In the genomic region with DNA sequence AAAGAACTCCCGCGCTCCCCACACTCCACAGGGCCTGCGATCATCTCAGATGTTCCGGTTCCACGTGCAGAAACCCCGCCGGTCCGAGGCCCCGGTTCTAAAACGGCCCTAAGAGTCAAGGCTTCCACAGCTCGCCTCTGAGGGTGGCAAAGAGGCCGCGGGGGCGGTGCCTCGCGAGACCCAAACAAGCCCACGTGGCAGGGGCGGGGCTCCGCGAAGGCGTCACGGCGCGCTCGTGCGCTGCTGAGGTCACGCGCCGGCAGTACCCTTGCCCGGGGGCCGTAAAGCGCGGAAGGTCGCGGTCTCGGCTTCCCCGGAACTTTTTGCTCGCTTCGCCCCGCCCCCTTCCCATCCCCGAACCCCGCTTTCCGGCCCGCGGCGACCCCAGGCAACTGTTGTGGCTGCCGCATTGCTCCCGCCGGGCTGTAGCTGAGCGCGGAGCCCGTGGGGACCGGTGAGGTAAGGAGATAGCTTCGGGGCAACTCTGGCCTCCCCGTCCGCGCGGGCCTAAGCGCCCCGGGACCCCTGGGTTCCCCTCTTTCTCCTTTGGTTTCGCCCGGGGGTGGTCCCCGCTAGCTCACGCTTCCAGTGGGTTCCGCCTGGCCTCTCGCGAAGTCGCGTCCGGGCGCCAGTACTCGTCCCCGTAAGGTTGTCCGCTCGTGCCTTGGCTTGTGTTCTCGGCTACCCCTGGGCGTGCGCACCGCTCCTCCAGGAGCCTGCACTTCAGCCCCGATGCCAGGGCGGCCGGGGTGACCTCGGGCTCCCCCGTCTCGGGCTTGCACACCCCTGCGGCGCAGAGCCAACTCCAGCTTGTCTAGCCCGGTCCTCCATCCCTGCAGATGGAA, we compare ENCODE assay signal across 8 cellular contexts. TPM values are rescaled to one million over a fixed set of nuclear protein-coding genes. Genes with fewer than 3 reads are reported as not detected.
DNase-seq lines count a peak whose midpoint lies in the region; ATAC-seq and TF ChIP-seq lines count a peak whose summit lies in the region.
"Not testable (repeated sequence)": the region's sequence is repeated elsewhere in the genome, so short reads cannot be mapped to it uniquely, and the experiment has no call there.

Gene PDPR, plus strand, starts transcription at position 351 of the 845 bp plus-strand sequence. CDS start 6,161 bp downstream, outside the sequence.

- not testable (repeated sequence) for H4K91ac ChIP-seq in H9 (ENCODE audit: insufficient read length, low read depth, low read length)

- H2BK12ac ChIP-seq in H9 (ENCODE audit: insufficient read length, low read depth, low read length): not testable (repeated sequence)

- not testable (repeated sequence) for H3K56ac ChIP-seq in H9 (ENCODE audit: insufficient read length, low read depth, low read length)

- H3T11ph ChIP-seq in H9 (ENCODE audit: low read length): not testable (repeated sequence)

- H3K27ac ChIP-seq in H9 (ENCODE audit: insufficient read length, low read depth, low read length): not testable (repeated sequence)

- H2BK120ac ChIP-seq in H9 (ENCODE audit: low read depth, low read length, poor library complexity, severe bottlenecking): not testable (repeated sequence)

- DNase-seq in ELF-1 (ENCODE audit: low read depth, low spot score): peak; percentile 79
- DNase-seq in H9: peak; percentile 87
- DNase-seq in M059J (ENCODE audit: low read depth): peak; percentile 87
- DNase-seq in SHP77 (lab: John Stamatoyannopoulos, UW): peak; percentile 87 to 88
- DNase-seq in activated T-helper 9 cell treated with anti-CD3 and anti-CD28 coated beads, Interleukin-2, amount 50 U/mL, for 16 hours (ENCODE audit: low read depth): peak; percentile 94
- DNase-seq in fibroblast of the aortic adventitia (ENCODE audit: low read depth): peak; percentile 84
- DNase-seq in natural killer cell treated with Interleukin-12 subunit alpha and Interleukin-12 subunit beta and Interleukin-15 and Interleukin-18, amount 100 ng/mL, for 72 hours (ENCODE audit: low spot score): peak; percentile 95
- DNase-seq in stimulated activated naive CD4-positive, alpha-beta T cell (lab: John Stamatoyannopoulos, UW): peak; percentile 91 to 96 (median 92)

- not testable (repeated sequence) for H2BK20ac ChIP-seq in H9 (ENCODE audit: low read depth, low read length, poor library complexity, severe bottlenecking)

- peak; percentile 98 for ATAC-seq in natural killer cell treated with Interleukin-12 subunit alpha and Interleukin-12 subunit beta and Interleukin-15 and Interleukin-18, amount 100 ng/mL, for 72 hours

- H3K4me3 Mint-ChIP-seq in H9: peak within 1 kb of the TSS; percentile 88 to 94
- H3K4me3 Mint-ChIP-seq in natural killer cell treated with Interleukin-12 subunit alpha and Interleukin-12 subunit beta and Interleukin-15 and Interleukin-18, amount 100 ng/mL, for 72 hours: peak within 1 kb of the TSS; percentile 88

- not testable (repeated sequence) for H3K9me3 ChIP-seq in H9 (ENCODE audit: control insufficient read depth, low read depth, low read length)

- not testable (repeated sequence) for H3K4ac ChIP-seq in H9 (ENCODE audit: low read depth, low read length)

- H3K27ac Mint-ChIP-seq in H9: peak within 1 kb of the TSS; percentile 70 to 83 (median 76); a peak in 3 of 7 replicates
- H3K27ac Mint-ChIP-seq in natural killer cell treated with Interleukin-12 subunit alpha and Interleukin-12 subunit beta and Interleukin-15 and Interleukin-18, amount 100 ng/mL, for 72 hours: peak within 1 kb of the TSS; percentile 66 to 84

- not testable (repeated sequence) for H4K5ac ChIP-seq in H9 (ENCODE audit: insufficient read length, low read depth, low read length)

- peak within 1 kb of the TSS; percentile 75 for H3K4me3 ChIP-seq in fibroblast of the aortic adventitia (ENCODE audit: low read depth, low read length)

- not testable (repeated sequence) for H2AK5ac ChIP-seq in H9 (ENCODE audit: insufficient read length, low read length)

- not testable (repeated sequence) for H3K23me2 ChIP-seq in H9 (ENCODE audit: insufficient read length, low read depth, low read length, poor library complexity, severe bottlenecking)

- no CpG with 5 or more reads among the region's 88 CpGs for WGBS in H9 (ENCODE audit: extremely low coverage, insufficient read length, low lambda C conversion rate)

- not testable (repeated sequence) for H4K8ac ChIP-seq in H9 (replicated peaks; ENCODE audit: insufficient read length, low read depth, low read length)

- not testable (repeated sequence) for H3K27me3 Mint-ChIP-seq in H9 (ENCODE audit: low read depth); natural killer cell treated with Interleukin-12 subunit alpha and Interleukin-12 subunit beta and Interleukin-15 and Interleukin-18, amount 100 ng/mL, for 72 hours

- not testable (repeated sequence) for H2AFZ ChIP-seq in H9 (ENCODE audit: low read length)

- H3K79me1 ChIP-seq in H9 (ENCODE audit: insufficient read depth, low read depth, low read length, poor library complexity, severe bottlenecking): not testable (repeated sequence)

- H4K20me1 ChIP-seq in H9 (ENCODE audit: control insufficient read depth, insufficient read depth, insufficient read length): not testable (repeated sequence)

- H2BK15ac ChIP-seq in H9 (ENCODE audit: low read depth, low read length): not testable (repeated sequence)

- not testable (repeated sequence) for H2BK5ac ChIP-seq in H9 (ENCODE audit: insufficient read length, low read length)

- not testable (repeated sequence) for H3K9me3 Mint-ChIP-seq in H9; natural killer cell treated with Interleukin-12 subunit alpha and Interleukin-12 subunit beta and Interleukin-15 and Interleukin-18, amount 100 ng/mL, for 72 hours

- TF ChIP-seq CTCF in H9 (conservative IDR thresholded peaks at IDR 0.05); fibroblast of the aortic adventitia (IDR thresholded peaks at IDR 0.05; ENCODE audit: insufficient read depth, low read length): not testable (repeated sequence)

- H3K18ac ChIP-seq in H9 (ENCODE audit: insufficient read length, low read depth, low read length): peak within 1 kb of the TSS; percentile 58

- peak within 1 kb of the TSS; percentile 73 for H3K4me2 ChIP-seq in H9 (ENCODE audit: insufficient read depth, insufficient read length, low read length)

- peaks cover 1 to 15% (median 11%) of the 10 kb centered on the region in 3 experiments; a peak in 5 of 7 replicates for H3K36me3 Mint-ChIP-seq in H9 (ENCODE audit: insufficient read depth in 1 of 3, low read depth in 3 of 3)
- H3K36me3 Mint-ChIP-seq in natural killer cell treated with Interleukin-12 subunit alpha and Interleukin-12 subunit beta and Interleukin-15 and Interleukin-18, amount 100 ng/mL, for 72 hours: not testable (repeated sequence)

- H3K23ac ChIP-seq in H9 (ENCODE audit: insufficient read length, low read depth, low read length): not testable (repeated sequence)

- not testable (repeated sequence) for H3K27me3 ChIP-seq in H9 (ENCODE audit: insufficient read depth, low read length)

- not testable (repeated sequence) for H3K4me1 ChIP-seq in H9 (ENCODE audit: insufficient read depth, low read length)

- H3K9ac ChIP-seq in H9 (ENCODE audit: extremely low read depth, insufficient read length, low read length): peak within 1 kb of the TSS; percentile 90

- not testable (repeated sequence) for H3K79me2 ChIP-seq in H9 (ENCODE audit: insufficient read depth, low read length)

- not testable (repeated sequence) for H3K4me1 Mint-ChIP-seq in H9
- H3K4me1 Mint-ChIP-seq in natural killer cell treated with Interleukin-12 subunit alpha and Interleukin-12 subunit beta and Interleukin-15 and Interleukin-18, amount 100 ng/mL, for 72 hours (ENCODE audit: low read depth in 2 of 2): peaks cover 15 to 18% of the 10 kb centered on the region in 2 donors

- H3K14ac ChIP-seq in H9 (ENCODE audit: insufficient read depth, low read length): peak within 1 kb of the TSS; percentile 63; the same call in 1 of the 2 replicates

RNA-seq across cellular contexts. Expression of gene PDPR, which starts in this region (rescaled TPM):
- total RNA-seq in H9 (2021) (35.4 and 37.2 TPM in 2 replicates), fibroblast of the aortic adventitia (ENCODE audit: low replicate concordance) (25.7 and 70.1 TPM in 2 replicates)
- 8.4 and 15.9 TPM in 2 replicates for total RNA-seq in M059J (2014; rRNA removed; shearing (Covaris generic))
- 10 to 100 TPM; 37.2 to 51.5 TPM for total RNA-seq in natural killer cell treated with Interleukin-12 subunit alpha and Interleukin-12 subunit beta and Interleukin-15 and Interleukin-18, amount 100 ng/mL, for 72 hours
